ENCODE assay signal across 8 cellular contexts in the genomic region with DNA sequence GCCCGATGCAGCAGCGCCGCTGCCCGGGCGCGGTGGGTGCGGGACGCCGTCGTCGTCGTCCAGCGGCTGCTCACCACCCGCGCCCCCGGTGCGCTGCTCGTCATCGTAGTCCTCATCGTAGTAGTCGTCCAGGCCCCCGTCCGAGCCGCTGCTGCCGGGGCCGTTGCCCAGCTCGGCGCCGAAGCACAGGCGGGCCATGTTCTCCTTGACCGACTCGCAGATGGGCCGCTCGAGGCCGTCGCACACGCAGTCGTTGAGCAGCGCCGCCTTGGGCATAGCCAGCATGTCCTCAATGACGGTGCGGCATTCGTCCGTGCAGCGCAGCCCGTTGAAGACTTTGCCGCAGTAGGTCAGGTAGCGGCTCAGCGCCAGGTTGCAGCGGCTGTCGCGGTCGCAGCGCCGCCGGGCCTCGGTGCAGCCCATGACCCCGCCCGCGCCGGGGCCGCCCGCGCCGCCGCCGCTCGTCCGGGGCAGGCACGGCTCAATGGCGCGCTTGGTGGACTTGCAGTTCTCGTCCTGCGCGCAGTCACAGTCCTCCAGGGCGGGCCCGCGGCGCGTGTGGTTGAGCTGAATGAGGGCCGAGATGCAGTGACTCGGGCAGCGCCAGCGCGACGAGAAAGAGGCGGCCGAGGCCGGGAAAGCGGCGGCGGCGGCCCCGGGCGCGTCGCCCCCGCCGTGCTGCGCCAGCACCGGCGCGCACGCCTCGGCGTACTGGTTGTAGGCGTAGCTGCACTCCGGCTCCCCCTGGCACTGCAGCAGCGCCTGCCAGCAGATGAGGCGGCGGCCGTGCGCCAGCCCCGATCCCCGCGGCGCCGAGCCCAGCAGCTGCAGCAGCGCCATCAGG. TPM values are rescaled to one million over a fixed set of nuclear protein-coding genes. Genes with fewer than 3 reads are reported as not detected.
DNase-seq lines count a peak whose midpoint lies in the region; ATAC-seq and TF ChIP-seq lines count a peak whose summit lies in the region.

No MANE protein-coding gene starts in this region.

- CTCF ChIA-PET in activated CD4-positive, alpha-beta memory T cell treated with anti-CD3 and anti-CD28 coated beads, Interleukin-2, amount 10 ng/mL, durations not matched to agents 7 days and 5 days (lab: Charles Lee), result no interaction called here

- no peak overlapping the region for H3K27ac Mint-ChIP-seq in activated CD4-positive, alpha-beta memory T cell treated with anti-CD3 and anti-CD28 coated beads, Interleukin-2, amount 10 ng/mL, durations not matched to agents 7 days and 5 days

- H3K9me3 Mint-ChIP-seq in activated CD4-positive, alpha-beta memory T cell treated with anti-CD3 and anti-CD28 coated beads, Interleukin-2, amount 10 ng/mL, durations not matched to agents 7 days and 5 days, result no peaks in the 10 kb centered on the region

- peaks cover 44% of the 10 kb centered on the region for H3K27me3 Mint-ChIP-seq in activated CD4-positive, alpha-beta memory T cell treated with anti-CD3 and anti-CD28 coated beads, Interleukin-2, amount 10 ng/mL, durations not matched to agents 7 days and 5 days

- intact Hi-C loops in lower lobe of right lung (cut with DNase I), result no loop called here

- H3K27me3 ChIP-seq in ectodermal cell (ENCODE audit: control insufficient read depth, insufficient read depth, low read length, poor library complexity, severe bottlenecking), result no peaks in the 10 kb centered on the region
- peaks cover 58% of the 10 kb centered on the region for H3K27me3 ChIP-seq in lower lobe of right lung (ENCODE audit: low read depth)

- no peaks in the 10 kb centered on the region for H3K36me3 Mint-ChIP-seq in activated CD4-positive, alpha-beta memory T cell treated with anti-CD3 and anti-CD28 coated beads, Interleukin-2, amount 10 ng/mL, durations not matched to agents 7 days and 5 days (ENCODE audit: low read depth)

- peak overlapping the region; percentile 56 for H3K4me3 Mint-ChIP-seq in activated CD4-positive, alpha-beta memory T cell treated with anti-CD3 and anti-CD28 coated beads, Interleukin-2, amount 10 ng/mL, durations not matched to agents 7 days and 5 days

- peaks cover 21% of the 10 kb centered on the region for H3K4me1 Mint-ChIP-seq in activated CD4-positive, alpha-beta memory T cell treated with anti-CD3 and anti-CD28 coated beads, Interleukin-2, amount 10 ng/mL, durations not matched to agents 7 days and 5 days

- DNase-seq in ELR (ENCODE audit: low read depth) (peak; percentile 68), HCEC 1CT (peak; percentile 87), NCI-H1092 (lab: John Stamatoyannopoulos, UW) (peak; percentile 27), lower lobe of right lung (peak; percentile 68), NCI-H128 (lab: John Stamatoyannopoulos, UW; ENCODE audit: unreplicated experiment) (no peak)
- DNase-seq in activated CD4-positive, alpha-beta memory T cell treated with anti-CD3 and anti-CD28 coated beads, Interleukin-2, amount 10 ng/mL, durations not matched to agents 7 days and 5 days, result peak; percentile 60
- DNase-seq in stimulated activated CD4-positive, alpha-beta T cell treated with anti-CD3 and anti-CD28 coated beads, TNF-alpha, amount 100 ng/mL, for 4 hours (ENCODE audit: low read depth in 3 of 3), result peak; percentile 27 to 48 (median 44)

- H3K4me1 ChIP-seq in ectodermal cell (ENCODE audit: control insufficient read depth, insufficient read depth, low read length) (peaks cover 31% of the 10 kb centered on the region), lower lobe of right lung (peaks cover 19% of the 10 kb centered on the region)

- H3K27ac ChIP-seq in ectodermal cell (ENCODE audit: insufficient read depth, low read depth, low read length, poor library complexity, severe bottlenecking) (peak overlapping the region; percentile 99), lower lobe of right lung (peak overlapping the region; percentile 88)

- H3K4me3 ChIP-seq in ectodermal cell (ENCODE audit: insufficient read depth, low read depth, low read length), result peak overlapping the region; percentile 87
- H3K4me3 ChIP-seq in lower lobe of right lung, result peak overlapping the region; percentile 81

- H3K9me3 ChIP-seq in ectodermal cell (ENCODE audit: control insufficient read depth, low read length), result no peaks in the 10 kb centered on the region
- no peaks in the 10 kb centered on the region for H3K9me3 ChIP-seq in lower lobe of right lung

- POLR2A ChIA-PET in activated CD4-positive, alpha-beta memory T cell treated with anti-CD3 and anti-CD28 coated beads, Interleukin-2, amount 10 ng/mL, durations not matched to agents 7 days and 5 days (lab: Charles Lee), result interaction anchor here (1.0 kb wide), 1 partner anchor 23 kb away, joined by 3 read pairs; no protein-coding TSS in a partner anchor

- TF ChIP-seq CTCF in lower lobe of right lung (IDR thresholded peaks at IDR 0.05), result no peak

- H3K36me3 ChIP-seq in ectodermal cell (ENCODE audit: control insufficient read depth, insufficient read depth, low read length) (peaks cover 2% of the 10 kb centered on the region), lower lobe of right lung (no peaks in the 10 kb centered on the region)

- WGBS in ectodermal cell, 2 experiments, result 0% methylated on average over 119 of the region's 119 CpGs

- peak; percentile 40 to 67 for ATAC-seq in lower lobe of right lung

RNA-seq across cellular contexts. Expression of a gene that starts 1.2 kb away (rescaled TPM):
- total RNA-seq in activated CD4-positive, alpha-beta memory T cell treated with anti-CD3 and anti-CD28 coated beads, Interleukin-2, amount 10 ng/mL, durations not matched to agents 7 days and 5 days, result under 1 TPM; 0.20 to 0.25 TPM
- polyA plus RNA-seq in ectodermal cell (2013, experiment 1 of 4), result 93.2 TPM
- polyA plus RNA-seq in ectodermal cell (2013, experiment 2 of 4), result 93.8 TPM
- 102 TPM for polyA plus RNA-seq in ectodermal cell (2013, experiment 3 of 4)
- 119 TPM for polyA plus RNA-seq in ectodermal cell (2013, experiment 4 of 4)
- 17.3 TPM for total RNA-seq in lower lobe of right lung

Comparison
In these comparisons a context has a peak if more than half of its experiments do, and no peak if none do; other contexts are left out.
1. RNA of a gene that starts 1.2 kb away (total RNA-seq): 17.3 TPM in lower lobe of right lung (single experiment); 0.20 to 0.25 TPM in activated CD4-positive, alpha-beta memory T cell treated with anti-CD3 and anti-CD28 coated beads, Interleukin-2, amount 10 ng/mL, durations not matched to agents 7 days and 5 days; every median in the first group is over 10 times any median in the second.